8 cellular contexts compared by ENCODE assay signal in genomic region chr16:12228607-12229499, GRCh38.
DNase-seq lines count a peak whose midpoint lies in the region; ATAC-seq, FAIRE-seq and TF ChIP-seq lines count a peak whose summit lies in the region.

No MANE protein-coding gene starts in this region.

- intact Hi-C loops in activated T-helper 2 cell treated with anti-CD3 and anti-CD28 coated beads, Interferon-gamma antibody, Interleukin-2, Interleukin-4, amounts not matched to agents 10 μg/mL and 5 μg/mL and 100 μg/mL, durations not matched to agents 14 hours and 24 hours and 36 hours (cut with micrococcal nuclease), result no loop called here

- POLR2A ChIA-PET in A549 (lab: Yijun Ruan, JAX), result no interaction called here

- no peak for TF ChIP-seq POLR2A in A549 (IDR thresholded peaks at IDR 0.05; ENCODE audit: low read length)

- no peak overlapping the region for H3K9ac ChIP-seq in neural cell (ENCODE audit: low read length)

- CTCF ChIA-PET in A549 (lab: Yijun Ruan, JAX), result interaction anchor here (0.5 to 3.0 kb wide), 34 partner anchors 10 to 1334 kb away, joined by 3 to 14 read pairs (median 4); no protein-coding TSS in a partner anchor

- H3K27me3 Mint-ChIP-seq in activated T-helper 2 cell treated with anti-CD3 and anti-CD28 coated beads, Interferon-gamma antibody, Interleukin-2, Interleukin-4, amounts not matched to agents 10 μg/mL and 5 μg/mL and 100 μg/mL, durations not matched to agents 14 hours and 24 hours and 36 hours (ENCODE audit: low read depth), result no peaks in the 10 kb centered on the region

- H3K79me2 ChIP-seq in neural cell (replicated peaks; ENCODE audit: insufficient read depth, low read length), result no peaks in the 10 kb centered on the region

- TF ChIP-seq RAD21 in A549 (conservative IDR thresholded peaks at IDR 0.05 in 1 of 2, IDR thresholded peaks at IDR 0.05 in 1 of 2) (peak; percentile 68 to 70), neural cell (conservative IDR thresholded peaks at IDR 0.05) (peak; percentile 53)

- ATAC-seq in A549, result peak; percentile 94 to 98
- no peak for ATAC-seq in GM21529 (IDR thresholded peaks at IDR 0.05; ENCODE audit: unreplicated experiment)

- no peak overlapping the region for H3K27ac Mint-ChIP-seq in activated T-helper 2 cell treated with anti-CD3 and anti-CD28 coated beads, Interferon-gamma antibody, Interleukin-2, Interleukin-4, amounts not matched to agents 10 μg/mL and 5 μg/mL and 100 μg/mL, durations not matched to agents 14 hours and 24 hours and 36 hours

- H3K9me3 ChIP-seq in A549 (no peaks in the 10 kb centered on the region), neural cell (ENCODE audit: low read length) (no peaks in the 10 kb centered on the region)

- no peak for TF ChIP-seq EP300 in A549 (IDR thresholded peaks at IDR 0.05)
- TF ChIP-seq EP300 in neural cell (conservative IDR thresholded peaks at IDR 0.05; ENCODE audit: poor library complexity, severe bottlenecking), result no peak

- no peaks in the 10 kb centered on the region for H3K36me3 ChIP-seq in neural cell (ENCODE audit: insufficient read depth, low read length)

- H3K27ac ChIP-seq in A549, result peak overlapping the region in 1 of 2 experiments; percentile 28; a peak in 1 of 6 replicates
- H3K27ac ChIP-seq in VCaP, result peak overlapping the region; percentile 54; the same call in 1 of the 2 replicates
- no peak overlapping the region for H3K27ac ChIP-seq in neural cell (ENCODE audit: low read length)

- H3K4me1 Mint-ChIP-seq in activated T-helper 2 cell treated with anti-CD3 and anti-CD28 coated beads, Interferon-gamma antibody, Interleukin-2, Interleukin-4, amounts not matched to agents 10 μg/mL and 5 μg/mL and 100 μg/mL, durations not matched to agents 14 hours and 24 hours and 36 hours (ENCODE audit: low read depth), result no peaks in the 10 kb centered on the region

- peak; percentile 57 to 70 for DNase-seq in A549 (ENCODE audit: low read depth in 1 of 2, low spot score in 1 of 2)
- DNase-seq in GDM1 (lab: John Stamatoyannopoulos, UW), result peak; percentile 37
- DNase-seq in NCI-H1092 treated with DMSO at 0.1 percent for 48 hours (lab: John Stamatoyannopoulos, UW), result peak; percentile 57
- peak; percentile 84 for DNase-seq in fibroblast of peridontal ligament (ENCODE audit: extremely low read depth)
- DNase-seq in activated T-helper 2 cell treated with anti-CD3 and anti-CD28 coated beads, Interferon-gamma antibody, Interleukin-2, Interleukin-4, amounts not matched to agents 10 μg/mL and 5 μg/mL and 100 μg/mL, durations not matched to agents 14 hours and 24 hours and 36 hours (ENCODE audit: low spot score), result no peak

- H3K4me3 ChIP-seq in A549 (no peak overlapping the region), neural cell (ENCODE audit: low read length) (no peak overlapping the region)

- H2AFZ ChIP-seq in neural cell (ENCODE audit: low read depth, low read length), result no peak overlapping the region

- FAIRE-seq in A549 (lab: Jason Lieb, UNC), result peak; percentile 23

- H3K9me2 ChIP-seq in neural cell (ENCODE audit: insufficient read depth, low read length), result no peaks in the 10 kb centered on the region

- H3K27me3 ChIP-seq in neural cell (ENCODE audit: insufficient read depth, low read depth, low read length), result no peaks in the 10 kb centered on the region

- no peaks in the 10 kb centered on the region for H3K36me3 Mint-ChIP-seq in activated T-helper 2 cell treated with anti-CD3 and anti-CD28 coated beads, Interferon-gamma antibody, Interleukin-2, Interleukin-4, amounts not matched to agents 10 μg/mL and 5 μg/mL and 100 μg/mL, durations not matched to agents 14 hours and 24 hours and 36 hours (ENCODE audit: low read depth)

- no peaks in the 10 kb centered on the region for H3F3A ChIP-seq in neural cell (ENCODE audit: insufficient read depth, low read length, poor library complexity, severe bottlenecking)

- 47% methylated on average over 13 of the region's 14 CpGs for WGBS in A549 (ENCODE audit: missing lambda C conversion rate)

- H3K4me3 Mint-ChIP-seq in activated T-helper 2 cell treated with anti-CD3 and anti-CD28 coated beads, Interferon-gamma antibody, Interleukin-2, Interleukin-4, amounts not matched to agents 10 μg/mL and 5 μg/mL and 100 μg/mL, durations not matched to agents 14 hours and 24 hours and 36 hours (ENCODE audit: low read depth), result no peak overlapping the region

- H3K4me2 ChIP-seq in A549, result 0 out of 3 replicates have a peak overlapping the region, but pooled peaks have one; percentile 6
- no peak overlapping the region for H3K4me2 ChIP-seq in neural cell (ENCODE audit: low read length)

- H4K20me1 ChIP-seq in neural cell (ENCODE audit: insufficient read depth), result no peaks in the 10 kb centered on the region

- TF ChIP-seq CTCF in A549 (IDR thresholded peaks at IDR 0.05), result peak; percentile 72
- peak; percentile 63 for TF ChIP-seq CTCF in VCaP (conservative IDR thresholded peaks at IDR 0.05)
- peak; percentile 56 for TF ChIP-seq CTCF in neural cell (IDR thresholded peaks at IDR 0.05; ENCODE audit: poor library complexity, severe bottlenecking)

- H3K4me1 ChIP-seq in A549, result peaks cover 30% of the 10 kb centered on the region; the same call in 2 of the 3 replicates

- H3K9me3 Mint-ChIP-seq in activated T-helper 2 cell treated with anti-CD3 and anti-CD28 coated beads, Interferon-gamma antibody, Interleukin-2, Interleukin-4, amounts not matched to agents 10 μg/mL and 5 μg/mL and 100 μg/mL, durations not matched to agents 14 hours and 24 hours and 36 hours, result no peaks in the 10 kb centered on the region

TF ChIP-seq in A549, 52 proteins besides CTCF, POLR2A, EP300 and RAD21:
- no peak for TF ChIP-seq EHF (CRISPR knock-in tag; IDR thresholded peaks at IDR 0.05)
- peak; percentile 55; the same call in 1 of the 2 replicates for TF ChIP-seq NFE2L2 (conservative IDR thresholded peaks at IDR 0.05; ENCODE audit: low read length)
- TF ChIP-seq BHLHE40 (IDR thresholded peaks at IDR 0.05; ENCODE audit: low read depth, low read length), result no peak
- TF ChIP-seq SMC3 (IDR thresholded peaks at IDR 0.05), result peak; percentile 77
- TF ChIP-seq HOXB5 (CRISPR knock-in tag; IDR thresholded peaks at IDR 0.05), result no peak
- TF ChIP-seq MAX (IDR thresholded peaks at IDR 0.05), result peak; percentile 29; the same call in 1 of the 2 replicates
- TF ChIP-seq KDM5A (IDR thresholded peaks at IDR 0.05), result no peak

TF ChIP-seq in neural cell, 6 proteins besides CTCF, POLR2A, EP300 and RAD21:
- TF ChIP-seq REST (IDR thresholded peaks at IDR 0.05; ENCODE audit: borderline replicate concordance) (no peak), TAF1 (IDR thresholded peaks at IDR 0.05; ENCODE audit: low read depth) (no peak), MXI1 (conservative IDR thresholded peaks at IDR 0.05; ENCODE audit: poor library complexity, severe bottlenecking) (no peak), POLR2AphosphoS5 (IDR thresholded peaks at IDR 0.05) (no peak), SMC3 (conservative IDR thresholded peaks at IDR 0.05; ENCODE audit: poor library complexity) (peak; percentile 62)
